Comparison of ENCODE assay signal across 8 cellular contexts in genomic region chr6:3749991-3750323, GRCh38. TPM values are rescaled to one million over a fixed set of nuclear protein-coding genes. Genes with fewer than 3 reads are reported as not detected.
DNase-seq lines count a peak whose midpoint lies in the region; ATAC-seq and TF ChIP-seq lines count a peak whose summit lies in the region.

No MANE protein-coding gene starts in this region.

- 14 to 20% methylated on average over 7 of the region's 7 CpGs for WGBS in esophagus, 2 donors

- no peaks in the 10 kb centered on the region for H3K9me3 ChIP-seq in Caco-2
- H3K9me3 ChIP-seq in Peyer's patch: no peaks in the 10 kb centered on the region
- H3K9me3 ChIP-seq in esophagus (ENCODE audit: control insufficient read depth in 2 of 2, insufficient read depth in 1 of 2, low read depth in 1 of 2, low read length in 1 of 2): no peaks in the 10 kb centered on the region

- H3K27me3 ChIP-seq in Caco-2 (replicated peaks; ENCODE audit: control insufficient read depth, insufficient read depth, low read length): no peaks in the 10 kb centered on the region
- no peaks in the 10 kb centered on the region for H3K27me3 ChIP-seq in Peyer's patch
- H3K27me3 ChIP-seq in esophagus (ENCODE audit: control insufficient read depth in 1 of 2, insufficient read depth in 2 of 2, low read length in 2 of 2): no peaks in the 10 kb centered on the region

- H3K4me1 Mint-ChIP-seq in Caco-2 (ENCODE audit: low read depth, unreplicated experiment): peaks cover 15% of the 10 kb centered on the region
- peaks cover 43% of the 10 kb centered on the region for H3K4me1 Mint-ChIP-seq in nephron progenitor cell

- H3K4me1 ChIP-seq in Caco-2 (peaks cover 13% of the 10 kb centered on the region), Peyer's patch (peaks cover 0 to 33% (median 21%) of the 10 kb centered on the region in 4 donors), esophagus (ENCODE audit: control insufficient read depth in 2 of 2, insufficient read depth in 2 of 2, low read length in 1 of 2) (peaks cover 0 to 17% of the 10 kb centered on the region in 2 donors)

- no peaks in the 10 kb centered on the region for H3K27me3 Mint-ChIP-seq in Caco-2 (ENCODE audit: insufficient read depth, unreplicated experiment)
- H3K27me3 Mint-ChIP-seq in nephron progenitor cell (ENCODE audit: low read depth, poor library complexity): peaks cover 65% of the 10 kb centered on the region

- H3K4me3 Mint-ChIP-seq in Caco-2 (ENCODE audit: unreplicated experiment): peak overlapping the region; percentile 62
- peak overlapping the region; percentile 81 for H3K4me3 Mint-ChIP-seq in nephron progenitor cell

- H3K27ac ChIP-seq in Peyer's patch (peak overlapping the region; percentile 90 to 96 (median 94)), esophagus (ENCODE audit: low read depth in 2 of 2, low read length in 1 of 2) (peak overlapping the region; percentile 86 to 88)

- H3K27ac Mint-ChIP-seq in Caco-2 (ENCODE audit: unreplicated experiment) (peak overlapping the region; percentile 48), nephron progenitor cell (no peak overlapping the region)

- H3K9me3 Mint-ChIP-seq in Caco-2 (ENCODE audit: unreplicated experiment): no peaks in the 10 kb centered on the region
- no peaks in the 10 kb centered on the region for H3K9me3 Mint-ChIP-seq in nephron progenitor cell

- TF ChIP-seq POLR2A in Peyer's patch (IDR thresholded peaks at IDR 0.05): peak in 1 of 2 donors; percentile 24

- ATAC-seq in left lobe of liver (no peak), HG03108 (IDR thresholded peaks at IDR 0.05; ENCODE audit: unreplicated experiment) (no peak)

- H3K4me3 ChIP-seq in Caco-2 (ENCODE audit: low read depth, low read length) (peak overlapping the region; percentile 95), Peyer's patch (peak overlapping the region; percentile 58 to 85 (median 77)), esophagus (ENCODE audit: low read depth in 1 of 2, low read length in 2 of 2) (peak overlapping the region; percentile 62 to 72)

- DNase-seq in Caco-2: peak in 1 of 2 experiments; percentile 23
- DNase-seq in Peyer's patch: peak in 2 of 3 donors; percentile 34 to 74
- DNase-seq in nephron progenitor cell: no peak
- no peak for DNase-seq in left lobe of liver (ENCODE audit: low spot score)
- no peak for DNase-seq in NCI-H1694 treated with DMSO at 0.1 percent for 48 hours (lab: John Stamatoyannopoulos, UW)
- DNase-seq in germinal center (ENCODE audit: low spot score): no peak

- intact Hi-C loops in Caco-2 (cut with micrococcal nuclease; ENCODE audit: unreplicated experiment): loop anchor here (2.0 kb wide), 1 partner anchor 47 kb away; no protein-coding TSS in a partner anchor

- POLR2A ChIA-PET in Caco-2 (lab: Charles Lee): interaction anchor here (0.5 to 0.6 kb wide), 2 partner anchors 38 to 271 kb away, joined by 3 read pairs; a partner anchor contains a TSS

- H3K36me3 Mint-ChIP-seq in Caco-2 (ENCODE audit: insufficient read depth, unreplicated experiment): peaks cover 18% of the 10 kb centered on the region
- H3K36me3 Mint-ChIP-seq in nephron progenitor cell (ENCODE audit: low read depth): no peaks in the 10 kb centered on the region

- BruUV-seq in Caco-2 (replicated peaks; lab: Mats Ljungman, UMichigan): TSS peak; percentile 26

- TF ChIP-seq CTCF in Caco-2 (IDR thresholded peaks at IDR 0.05; ENCODE audit: insufficient read depth in 1 of 2, low read depth in 1 of 2, low read length in 1 of 2, severe bottlenecking in 1 of 2, unreplicated experiment in 1 of 2) (no peak), Peyer's patch (IDR thresholded peaks at IDR 0.05) (no peak), nephron progenitor cell (IDR thresholded peaks at IDR 0.05) (no peak)

- H3K36me3 ChIP-seq in Caco-2 (ENCODE audit: control insufficient read depth, insufficient read depth, low read length) (no peaks in the 10 kb centered on the region; the same call in none of the 2 replicates), Peyer's patch (no peaks in the 10 kb centered on the region), esophagus (ENCODE audit: control insufficient read depth in 2 of 2, insufficient read depth in 2 of 2, low read length in 1 of 2) (peaks cover 0 to 3% of the 10 kb centered on the region in 2 donors)

- CTCF ChIA-PET in Caco-2 (lab: Charles Lee): interaction anchor here (0.6 to 2.8 kb wide), 6 partner anchors 29 to 228 kb away, joined by 3 to 14 read pairs (median 3); no protein-coding TSS in a partner anchor

RNA-seq across cellular contexts. Expression of gene PXDC1, which starts 1.6 kb away (rescaled TPM):
- total RNA-seq in Caco-2 (2022): 36.9 and 42.9 TPM in 2 replicates
- total RNA-seq in Peyer's patch: 10 to 100 TPM; 35.5 to 69.4 (median 61.1) TPM
- 10 to 100 TPM; 10.0 to 13.1 TPM for polyA plus RNA-seq in esophagus
- total RNA-seq in left lobe of liver: 55.8 TPM

Comparison
In these comparisons a context has a peak if more than half of its experiments do, and no peak if none do; other contexts are left out.
1. DNase-seq: peak in Peyer's patch (2 of 3); none in nephron progenitor cell (single experiment), left lobe of liver (single experiment), NCI-H1694 treated with DMSO at 0.1 percent for 48 hours (single experiment) and germinal center (single experiment).
2. Peak in every context shown above with its lines, with median percentiles within 50 percentile points of each other: H3K4me3 ChIP-seq.